ENCODE assay signal across 24 cellular contexts in the genomic region with DNA sequence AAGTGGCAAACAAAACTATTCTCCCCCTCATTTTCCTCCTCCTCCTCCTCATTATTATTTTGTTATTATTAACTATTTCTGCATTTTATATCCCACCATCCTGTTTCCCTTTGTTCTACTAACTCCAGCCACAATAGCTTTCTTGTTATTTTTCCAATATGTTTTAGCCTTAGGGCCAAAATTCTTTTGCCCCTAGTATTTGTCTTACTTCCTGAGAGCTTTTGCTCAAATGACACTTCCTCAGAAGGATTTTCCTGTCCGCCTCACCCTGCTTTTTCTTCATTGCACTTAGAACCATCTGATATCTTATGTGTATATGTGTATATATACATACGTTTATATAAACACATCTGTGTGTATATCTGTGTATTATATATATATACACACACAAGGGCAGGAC.
"Had no signal": no experiment of that assay in that cellular context is flagged by ENCODE, and none has a peak within 500 bp of the region (broad histone marks: within the 10 kb centered on the region; RNA-seq: fewer than 3 reads in every experiment).

No MANE protein-coding gene starts in this region.

- H3K4me1 Mint-ChIP-seq: activated CD4-positive, alpha-beta T cell treated with anti-CD3 and anti-CD28 coated beads for 36 hours; activated naive CD4-positive, alpha-beta T cell treated with anti-CD3 and anti-CD28 coated beads, Interleukin-2, amount 10 ng/mL, durations not matched to agents 7 days and 5 days; natural killer cell had no signal

- H3K9me3 ChIP-seq: sigmoid colon, suprapubic skin, transverse colon had no signal

- H3K36me3 ChIP-seq: cardiac muscle cell, esophagus squamous epithelium, sigmoid colon, stomach, suprapubic skin, transverse colon had no signal

- ATAC-seq: activated CD4-positive, alpha-beta T cell treated with anti-CD3 and anti-CD28 coated beads for 36 hours; activated T-cell treated with anti-CD3 and anti-CD28 coated beads, Interleukin-2, amount 50 U/mL, for 72 hours; left lobe of liver; natural killer cell; stimulated activated memory B cell treated with anti-CD40 and anti-IgM and Interleukin-4, amounts not matched to agents 10 μg/mL and 1 μg/mL and 100 μg/mL, for 72 hours; T-helper 17 cell had no signal

- DNase-seq: activated B cell treated with CpG ODN at 0.5 μM for 24 hours; activated CD4-positive, alpha-beta T cell treated with anti-CD3 and anti-CD28 coated beads for 36 hours; activated CD4-positive, alpha-beta T cell treated with anti-CD3 and anti-CD28 coated beads, Interleukin-2, amount 50 U/mL, for 48 hours; activated effector memory CD4-positive, alpha-beta T cell treated with Interleukin-2 at 50 U/mL for 16 hours; activated naive CD4-positive, alpha-beta T cell treated with anti-CD3 and anti-CD28 coated beads, Interleukin-2, amount 10 ng/mL, durations not matched to agents 7 days and 5 days; activated T-cell treated with anti-CD3 and anti-CD28 coated beads, Interleukin-2, amount 50 U/mL, for 72 hours; amygdala; effector CD8-positive, alpha-beta T cell; esophagus squamous epithelium; midbrain; natural killer cell; retina; sigmoid colon; stimulated activated CD4-positive, alpha-beta T cell treated with anti-CD3 and anti-CD28 coated beads, Interleukin-15, amount 100 ng/mL, for 24 hours; stomach; T-helper 17 cell; transverse colon had no signal

- H3K4me3 Mint-ChIP-seq: activated B cell treated with CpG ODN at 0.5 μM for 24 hours; activated CD4-positive, alpha-beta T cell treated with anti-CD3 and anti-CD28 coated beads for 36 hours; activated naive CD4-positive, alpha-beta T cell treated with anti-CD3 and anti-CD28 coated beads, Interleukin-2, amount 10 ng/mL, durations not matched to agents 7 days and 5 days; activated T-cell treated with anti-CD3 and anti-CD28 coated beads, Interleukin-2, amount 50 U/mL, for 72 hours; dendritic cell treated with granulocyte-macrophage colony-stimulating factor and Interleukin-4, amounts not matched to agents 40 ng/mL and 50 ng/mL, for 4 days; natural killer cell; stimulated activated memory B cell treated with anti-CD40 and anti-IgM and Interleukin-4, amounts not matched to agents 10 μg/mL and 1 μg/mL and 100 μg/mL, for 72 hours; T-helper 17 cell had no signal

- H3K9me3 Mint-ChIP-seq: activated naive CD4-positive, alpha-beta T cell treated with anti-CD3 and anti-CD28 coated beads, Interleukin-2, amount 10 ng/mL, durations not matched to agents 7 days and 5 days; natural killer cell had no signal

- H3K4me3 ChIP-seq: cardiac muscle cell, esophagus squamous epithelium, sigmoid colon, smooth muscle cell, stomach, suprapubic skin, transverse colon had no signal

- H3K27me3 ChIP-seq: cardiac muscle cell, sigmoid colon, stomach, suprapubic skin, transverse colon had no signal

- H3K27ac ChIP-seq: cardiac muscle cell, esophagus squamous epithelium, sigmoid colon, stomach, suprapubic skin, transverse colon had no signal

- H3K27me3 Mint-ChIP-seq: activated CD4-positive, alpha-beta T cell treated with anti-CD3 and anti-CD28 coated beads for 36 hours; activated naive CD4-positive, alpha-beta T cell treated with anti-CD3 and anti-CD28 coated beads, Interleukin-2, amount 10 ng/mL, durations not matched to agents 7 days and 5 days; dendritic cell treated with granulocyte-macrophage colony-stimulating factor and Interleukin-4, amounts not matched to agents 40 ng/mL and 50 ng/mL, for 4 days; stimulated activated memory B cell treated with anti-CD40 and anti-IgM and Interleukin-4, amounts not matched to agents 10 μg/mL and 1 μg/mL and 100 μg/mL, for 72 hours; T-helper 17 cell had no signal

- FAIRE-seq: urothelium cell line had no signal

- H3K36me3 Mint-ChIP-seq: activated naive CD4-positive, alpha-beta T cell treated with anti-CD3 and anti-CD28 coated beads, Interleukin-2, amount 10 ng/mL, durations not matched to agents 7 days and 5 days; natural killer cell had no signal

- H3K4me1 ChIP-seq: sigmoid colon, suprapubic skin, transverse colon had no signal
